1 cellular context compared by ENCODE assay signal in genomic region chr3:195906865-195907729, GRCh38.
TF ChIP-seq lines count a peak whose summit lies in the region.

No MANE protein-coding gene starts in this region.

TF ChIP-seq in HCT116, 20 proteins besides CTCF, POLR2A, EP300 and RAD21 (continued from another document):
- TF ChIP-seq REST (IDR thresholded peaks at IDR 0.05; ENCODE audit: low read depth), result no peak
- TF ChIP-seq POLR2AphosphoS5 (IDR thresholded peaks at IDR 0.05; ENCODE audit: low read depth, low read length), result no peak
- no peak for TF ChIP-seq SP1 (IDR thresholded peaks at IDR 0.05; ENCODE audit: low read depth)
- TF ChIP-seq SRF (IDR thresholded peaks at IDR 0.05; ENCODE audit: low read depth), result no peak
- TF ChIP-seq YY1 (IDR thresholded peaks at IDR 0.05; ENCODE audit: extremely low read depth, insufficient replicate concordance, low read depth, low read length), result no peak
- TF ChIP-seq TCF7L2 (IDR thresholded peaks at IDR 0.05; ENCODE audit: borderline replicate concordance, extremely low read depth, insufficient read depth, insufficient read length), result no peak
